ENCODE assay signal across 10 cellular contexts in the genomic region with DNA sequence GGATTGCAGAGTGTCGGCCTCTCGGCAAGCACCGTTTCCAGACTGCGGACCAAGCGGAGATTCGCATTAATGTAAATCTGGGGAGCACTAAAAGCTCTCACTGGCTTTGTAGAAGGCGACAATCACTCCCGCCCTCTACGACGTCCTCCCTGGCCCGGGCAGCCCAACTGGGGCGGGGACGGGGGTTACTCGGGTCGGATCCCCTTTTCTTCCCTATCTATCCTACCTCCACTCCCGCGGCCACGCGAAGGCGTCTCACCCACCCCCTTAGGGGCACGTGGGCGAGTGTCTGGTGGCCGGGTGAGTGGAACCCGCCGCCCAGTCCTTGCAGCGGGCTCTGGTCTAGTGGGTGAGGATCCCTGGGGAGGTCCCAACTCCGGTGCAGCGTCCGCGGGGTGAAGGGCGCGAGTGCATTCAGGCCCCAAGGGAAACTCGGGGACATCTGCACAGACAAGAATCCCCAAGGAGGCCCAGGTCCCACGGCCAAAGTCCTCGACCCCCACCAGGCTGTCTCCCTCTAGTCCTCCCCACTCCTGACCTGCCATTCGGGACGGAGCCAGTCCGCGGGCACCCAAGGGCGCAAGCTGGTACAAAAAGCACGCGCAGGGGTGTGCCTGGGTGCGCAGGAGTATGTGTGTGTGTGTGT. TPM values are rescaled to one million over a fixed set of nuclear protein-coding genes. Genes with fewer than 3 reads are reported as not detected.
A peak's percentile ranks its signal among the peaks of the same experiment; 100 is the strongest.
DNase-seq lines count a peak whose midpoint lies in the region; ATAC-seq and TF ChIP-seq lines count a peak whose summit lies in the region.
"Had no signal": no experiment of that assay in that cellular context is flagged by ENCODE, and none has a peak within 500 bp of the region (broad histone marks: within the 10 kb centered on the region; RNA-seq: fewer than 3 reads in every experiment).

No MANE protein-coding gene starts in this region.

- no peak overlapping the region for H3K4ac ChIP-seq in IMR-90 (ENCODE audit: low read depth, low read length)

- no peak overlapping the region for H3K27ac ChIP-seq in BLaER1 treated with 17β-estradiol and CSF1 and Interleukin-3, amounts not matched to agents 10 nM and 100 nM
- H3K27ac ChIP-seq in IMR-90 (ENCODE audit: insufficient read depth, low read length) (no peak overlapping the region), foreskin keratinocyte (no peak overlapping the region)
- H3K27ac ChIP-seq: epithelial cell of prostate had no signal

- CTCF ChIA-PET in IMR-90 (lab: Yijun Ruan, JAX): no interaction called here

- no peak overlapping the region for H2BK20ac ChIP-seq in IMR-90 (ENCODE audit: low read depth, low read length)

- no peak overlapping the region for H2BK5ac ChIP-seq in IMR-90 (ENCODE audit: low read depth, low read length, poor library complexity, severe bottlenecking)

- H2BK15ac ChIP-seq in IMR-90 (ENCODE audit: low read depth, low read length): no peak overlapping the region

- peaks cover 0 to 6% (median 0%) of the 10 kb centered on the region in 11 experiments; a peak in 3 of 22 replicates for H3K9me3 ChIP-seq in BLaER1 treated with 17β-estradiol and CSF1 and Interleukin-3, amounts not matched to agents 10 nM and 100 nM (replicated peaks in 1 of 11)
- no peaks in the 10 kb centered on the region for H3K9me3 ChIP-seq in IMR-90 (ENCODE audit: control insufficient read depth, insufficient read depth, low read length)

- peaks cover 0 to 83% (median 69%) of the 10 kb centered on the region in 11 experiments; a peak in 17 of 22 replicates for H4K20me1 ChIP-seq in BLaER1 treated with 17β-estradiol and CSF1 and Interleukin-3, amounts not matched to agents 10 nM and 100 nM
- H4K20me1 ChIP-seq in IMR-90 (ENCODE audit: insufficient read depth, low read length): 0 out of 2 replicates have a peak, but pooled peaks cover 5% of the 10 kb centered on the region

- in situ Hi-C loops in IMR-90 (cut with MboI; ENCODE audit: low sequenced_read_pairs): loop anchor here (10.0 kb wide), 1 partner anchor 378 kb away; no protein-coding TSS in a partner anchor

- H3K4me2 ChIP-seq in BLaER1 treated with 17β-estradiol and CSF1 and Interleukin-3, amounts not matched to agents 10 nM and 100 nM: peak overlapping the region; percentile 90 to 99 (median 97); a peak in 21 of 22 replicates
- peak overlapping the region; percentile 84; the same call in 1 of the 2 replicates for H3K4me2 ChIP-seq in IMR-90 (ENCODE audit: low read depth, low read length)

- peaks cover 98 to 100% (median 100%) of the 10 kb centered on the region in 11 experiments for H3K27me3 ChIP-seq in BLaER1 treated with 17β-estradiol and CSF1 and Interleukin-3, amounts not matched to agents 10 nM and 100 nM
- peaks cover 92% of the 10 kb centered on the region for H3K27me3 ChIP-seq in IMR-90 (ENCODE audit: control insufficient read depth, insufficient read depth, low read length)
- H3K27me3 ChIP-seq in foreskin keratinocyte: peaks cover 98% of the 10 kb centered on the region

- intact Hi-C loops in IMR-90 (cut with micrococcal nuclease): no loop called here

- H3K36me3 ChIP-seq in BLaER1 treated with 17β-estradiol and CSF1 and Interleukin-3, amounts not matched to agents 10 nM and 100 nM: no peaks in the 10 kb centered on the region
- no peaks in the 10 kb centered on the region for H3K36me3 ChIP-seq in IMR-90 (ENCODE audit: control insufficient read depth, insufficient read depth, low read length)

- H2AFZ ChIP-seq in IMR-90 (replicated peaks; ENCODE audit: low read length, poor library complexity): peak overlapping the region; percentile 52

- peaks cover 25 to 58% (median 46%) of the 10 kb centered on the region in 10 experiments for H3K4me1 ChIP-seq in BLaER1 treated with 17β-estradiol and CSF1 and Interleukin-3, amounts not matched to agents 10 nM and 100 nM
- H3K4me1 ChIP-seq in IMR-90 (ENCODE audit: control insufficient read depth, insufficient read depth, low read length) (no peaks in the 10 kb centered on the region; the same call in 1 of the 2 replicates), foreskin keratinocyte (no peaks in the 10 kb centered on the region)

- no peak overlapping the region for H4K91ac ChIP-seq in IMR-90 (ENCODE audit: insufficient read depth, low read depth, low read length)

- no peak for DNase-seq in IMR-90
- DNase-seq in chondrocyte (ENCODE audit: low spot score): no peak
- no peak for DNase-seq in neural crest cell (ENCODE audit: low read depth, low spot score)
- DNase-seq in NCI-H1436 (lab: John Stamatoyannopoulos, UW): no peak
- DNase-seq in activated effector memory CD4-positive, alpha-beta T cell treated with Interleukin-2 at 50 U/mL for 16 hours: no peak
- DNase-seq in foreskin keratinocyte: no peak
- DNase-seq: NCI-H1436 treated with DMSO at 0.1 percent for 48 hours had no signal

- peak overlapping the region; percentile 7 for H2AK9ac ChIP-seq in IMR-90 (replicated peaks; ENCODE audit: low read depth, low read length, poor library complexity)

- H2AK5ac ChIP-seq in IMR-90 (ENCODE audit: low read depth, low read length): no peak overlapping the region

- no peak for TF ChIP-seq RAD21 in IMR-90 (IDR thresholded peaks at IDR 0.05; ENCODE audit: low read length)

- 15% methylated on average over 8 of the region's 43 CpGs; no CpG with 5 or more reads in 1 of the 2 experiments for WGBS in IMR-90 (ENCODE audit: extremely low coverage in 2 of 2, insufficient read length in 1 of 2), 2 experiments

- H3K79me1 ChIP-seq in IMR-90 (ENCODE audit: low read depth in 1 of 2, low read length in 2 of 2): no peaks in the 10 kb centered on the region

- no peak overlapping the region for H4K5ac ChIP-seq in IMR-90 (ENCODE audit: low read depth, low read length)

- H3K27ac Mint-ChIP-seq in chondrocyte (ENCODE audit: unreplicated experiment) (peak overlapping the region; percentile 50), neural crest cell (ENCODE audit: unreplicated experiment) (no peak overlapping the region)

- no peak for ATAC-seq in IMR-90 (ENCODE audit: low read depth)
- no peak for ATAC-seq in GM18858 (IDR thresholded peaks at IDR 0.05; ENCODE audit: unreplicated experiment)
- no peak for ATAC-seq in foreskin keratinocyte

- peak overlapping the region; percentile 29; the same call in 1 of the 2 replicates for H3K23ac ChIP-seq in IMR-90 (ENCODE audit: low read depth, low read length)

- POLR2A ChIA-PET in IMR-90 (lab: Charles Lee; ENCODE audit: unreplicated experiment): no interaction called here

- H3K18ac ChIP-seq in IMR-90 (ENCODE audit: low read depth, low read length): no peak overlapping the region

- H4K8ac ChIP-seq in IMR-90 (ENCODE audit: low read depth in 2 of 2, low read length in 2 of 2): no peak overlapping the region

- peak overlapping the region; percentile 56 to 74 (median 65); a peak in 16 of 20 replicates for H3K4me3 ChIP-seq in BLaER1 treated with 17β-estradiol and CSF1 and Interleukin-3, amounts not matched to agents 10 nM and 100 nM
- no peak overlapping the region for H3K4me3 ChIP-seq in IMR-90 (ENCODE audit: insufficient read depth, low read depth, low read length)

- H3K14ac ChIP-seq in IMR-90 (replicated peaks; ENCODE audit: low read depth, low read length): no peak overlapping the region

- BruUV-seq in IMR-90 (replicated peaks; lab: Mats Ljungman, UMichigan): no TSS peak

- dilution Hi-C loops in IMR-90 (cut with HindIII; ENCODE audit: low sequenced_read_pairs, unreplicated experiment): no loop called here

- no peak overlapping the region for H2BK120ac ChIP-seq in IMR-90 (ENCODE audit: low read depth, low read length)

- no peak for TF ChIP-seq CTCF in IMR-90 (conservative IDR thresholded peaks at IDR 0.05; ENCODE audit: low read depth, low read length)
- no peak for TF ChIP-seq CTCF in chondrocyte (IDR thresholded peaks at IDR 0.05)
- TF ChIP-seq CTCF in neural crest cell (conservative IDR thresholded peaks at IDR 0.05): no peak
- TF ChIP-seq CTCF in foreskin keratinocyte (conservative IDR thresholded peaks at IDR 0.05): no peak

- H3K4me1 Mint-ChIP-seq in chondrocyte (ENCODE audit: low read depth) (peaks cover 45% of the 10 kb centered on the region), neural crest cell (peaks cover 51% of the 10 kb centered on the region)

- H3K9ac ChIP-seq in BLaER1 treated with 17β-estradiol and CSF1 and Interleukin-3, amounts not matched to agents 10 nM and 100 nM: no peak overlapping the region
- no peak overlapping the region for H3K9ac ChIP-seq in IMR-90 (ENCODE audit: low read depth, low read length)

- no peaks in the 10 kb centered on the region for H3K9me1 ChIP-seq in IMR-90 (ENCODE audit: insufficient read depth, low read length)

- H3K9me3 Mint-ChIP-seq in chondrocyte (ENCODE audit: low read depth): no peaks in the 10 kb centered on the region
- no peaks in the 10 kb centered on the region for H3K9me3 Mint-ChIP-seq in neural crest cell

- H3K4me3 Mint-ChIP-seq in chondrocyte (ENCODE audit: unreplicated experiment) (peak overlapping the region; percentile 72), neural crest cell (peak overlapping the region; percentile 55)

- H3K36me3 Mint-ChIP-seq in chondrocyte (ENCODE audit: low read depth): no peaks in the 10 kb centered on the region
- H3K36me3 Mint-ChIP-seq in neural crest cell (ENCODE audit: low read depth): no peaks in the 10 kb centered on the region

- H3K27me3 Mint-ChIP-seq in chondrocyte (ENCODE audit: low read depth) (peaks cover 64% of the 10 kb centered on the region), neural crest cell (ENCODE audit: low read depth) (peaks cover 98% of the 10 kb centered on the region)

- H3K56ac ChIP-seq in IMR-90 (ENCODE audit: extremely low read depth, insufficient read depth, low read length): no peak overlapping the region

- no peak for TF ChIP-seq POLR2A in IMR-90 (IDR thresholded peaks at IDR 0.05; ENCODE audit: low read depth, low read length)

RNA-seq across cellular contexts. Expression of a gene that starts 42.4 kb away (rescaled TPM):
- total RNA-seq in IMR-90 (2012; rRNA removed) (17.5 and 24.7 TPM in 2 replicates), chondrocyte (76.8 to 90.4 TPM (median 89.0 TPM) in 3 replicates), neural crest cell (19.9 and 20.4 TPM in 2 replicates), foreskin keratinocyte (26.3 and 28.9 TPM in 2 replicates)
- polyA plus RNA-seq in IMR-90 (2012; rRNA removed) (8.0 and 10.4 TPM in 2 replicates), foreskin keratinocyte (12.9 and 16.2 TPM in 2 replicates)
- 42.4 and 107 TPM in 2 replicates for polyA plus RNA-seq in IMR-90 (2012; cell fraction: cytosol; rRNA removed)
- polyA plus RNA-seq in IMR-90 (2012; cell fraction: nucleus; rRNA removed; ENCODE audit: low replicate concordance): 9.1 and 21.6 TPM in 2 replicates

RNA-seq across cellular contexts. Expression of a gene that starts 48.9 kb away (rescaled TPM):
- total RNA-seq in IMR-90 (2012; rRNA removed) (not detected in 2 replicates), chondrocyte (not detected in 3 replicates), neural crest cell (not detected in 2 replicates), foreskin keratinocyte (not detected in 2 replicates)
- polyA plus RNA-seq in IMR-90 (2012; rRNA removed) (not detected in 2 replicates), foreskin keratinocyte (not detected in 2 replicates)
- polyA plus RNA-seq in IMR-90 (2012; cell fraction: cytosol; rRNA removed): not detected in 2 replicates
- polyA plus RNA-seq in IMR-90 (2012; cell fraction: nucleus; rRNA removed; ENCODE audit: low replicate concordance): not detected in 2 replicates
